Comparison of ENCODE assay signal across 10 cellular contexts in the genomic region with DNA sequence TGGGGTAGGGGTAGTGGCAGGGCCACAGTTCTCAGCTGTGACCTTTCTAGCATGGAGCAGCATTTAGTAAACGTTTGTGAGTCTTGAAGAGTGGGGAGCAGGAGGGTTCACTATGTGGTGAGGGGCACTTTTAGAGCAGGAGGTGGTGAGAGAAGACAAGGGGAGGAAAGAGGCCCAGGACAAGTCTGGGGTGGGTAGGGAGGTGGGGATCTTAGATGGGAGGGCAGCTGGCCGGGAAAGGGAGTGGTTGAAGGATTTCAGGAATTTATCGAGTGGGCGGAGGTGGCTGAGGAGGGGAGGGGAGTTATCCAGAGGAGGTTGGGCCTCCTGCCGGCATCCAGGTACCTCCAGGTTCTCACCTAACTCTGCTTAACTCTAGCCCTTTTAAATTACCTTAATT. TPM values are rescaled to one million over a fixed set of nuclear protein-coding genes. Genes with fewer than 3 reads are reported as not detected.
DNase-seq lines count a peak whose midpoint lies in the region; ATAC-seq and TF ChIP-seq lines count a peak whose summit lies in the region.
"Had no signal": no experiment of that assay in that cellular context is flagged by ENCODE, and none has a peak within 500 bp of the region (broad histone marks: within the 10 kb centered on the region; RNA-seq: fewer than 3 reads in every experiment).

No MANE protein-coding gene starts in this region.

- in situ Hi-C loops in GM13976 (cut with MboI; ENCODE audit: low sequenced_read_pairs, unreplicated experiment), result no loop called here

- no peaks in the 10 kb centered on the region for H3K27me3 ChIP-seq in PC-3 (ENCODE audit: low read length)
- no peaks in the 10 kb centered on the region for H3K27me3 ChIP-seq in hepatocyte

- H3K4me2 ChIP-seq in PC-3 (ENCODE audit: low read length) (peak overlapping the region; percentile 78; the same call in 1 of the 2 replicates), hepatocyte (peak overlapping the region; percentile 95)

- TF ChIP-seq CTCF in PC-3 (conservative IDR thresholded peaks at IDR 0.05; ENCODE audit: low read depth, low read length), result no peak
- no peak for TF ChIP-seq CTCF in hepatocyte (IDR thresholded peaks at IDR 0.05; ENCODE audit: poor library complexity)
- no peak for TF ChIP-seq CTCF in retinal pigment epithelial cell (conservative IDR thresholded peaks at IDR 0.05; ENCODE audit: low read depth, low read length)
- no peak for TF ChIP-seq CTCF in GM13976 (IDR thresholded peaks at IDR 0.05; ENCODE audit: borderline replicate concordance, control extremely low read depth, extremely low read depth, insufficient read depth, missing control alignments)

- ATAC-seq in PC-3, result no peak

- H3K4me1 ChIP-seq in PC-3 (ENCODE audit: insufficient read depth, low read length) (peaks cover 28% of the 10 kb centered on the region), hepatocyte (ENCODE audit: insufficient read depth) (peaks cover 25% of the 10 kb centered on the region)

- DNase-seq in GM03348 (ENCODE audit: low spot score) (peak; percentile 46), PC-3 (no peak), hepatocyte (ENCODE audit: low spot score) (peak; percentile 65), retinal pigment epithelial cell (ENCODE audit: low read depth) (no peak), NCI-H146 treated with DMSO at 0.1 percent for 48 hours (lab: John Stamatoyannopoulos, UW; ENCODE audit: unreplicated experiment) (no peak), GM13976 (ENCODE audit: low spot score) (no peak)
- no peak for DNase-seq in activated CD4-positive, CD25-positive, alpha-beta regulatory T cell treated with anti-CD3 and anti-CD28 coated beads, Interleukin-2, amount 50 U/mL, for 72 hours
- DNase-seq: KG1, NCI-H748 treated with DMSO at 0.1 percent for 48 hours had no signal

- H3K4me3 ChIP-seq in PC-3 (ENCODE audit: low read length), result no peak overlapping the region
- no peak overlapping the region for H3K4me3 ChIP-seq in hepatocyte
- peak overlapping the region; percentile 19 for H3K4me3 ChIP-seq in retinal pigment epithelial cell (ENCODE audit: low read length)
- H3K4me3 ChIP-seq: HAP-1 had no signal

- intact Hi-C loops in PC-3 (cut with micrococcal nuclease), result no loop called here

- WGBS in hepatocyte (ENCODE audit: low lambda C conversion rate, missing lambda C conversion rate), result 20% methylated on average over 5 of the region's 5 CpGs

- H3K79me2 ChIP-seq in PC-3 (ENCODE audit: low read length) (peaks cover 70% of the 10 kb centered on the region), hepatocyte (peaks cover 69% of the 10 kb centered on the region)

- H3K36me3 ChIP-seq in PC-3 (ENCODE audit: low read depth, low read length) (no peaks in the 10 kb centered on the region), hepatocyte (replicated peaks; ENCODE audit: insufficient read depth, low read depth) (no peaks in the 10 kb centered on the region)
- H3K36me3 ChIP-seq: HAP-1 had no signal

- H3K27ac ChIP-seq in PC-3 (ENCODE audit: low read length) (no peak overlapping the region), hepatocyte (peak overlapping the region; percentile 48)

- no peaks in the 10 kb centered on the region for H3F3A ChIP-seq in PC-3 (ENCODE audit: low read length, unreplicated experiment)

- H3K9me3 ChIP-seq in PC-3 (ENCODE audit: low read length), result no peaks in the 10 kb centered on the region
- no peaks in the 10 kb centered on the region for H3K9me3 ChIP-seq in hepatocyte (ENCODE audit: low read depth)
- H3K9me3 ChIP-seq: HAP-1 had no signal

- POLR2A ChIA-PET in PC-3 (lab: Charles Lee; ENCODE audit: unreplicated experiment), result no interaction called here

- H4K20me1 ChIP-seq in PC-3 (ENCODE audit: low read length) (0 out of 2 replicates have a peak, but pooled peaks cover 1% of the 10 kb centered on the region), hepatocyte (ENCODE audit: insufficient read depth, poor library complexity, severe bottlenecking) (peaks cover 6% of the 10 kb centered on the region)

- CTCF ChIA-PET in PC-3 (lab: Charles Lee), result no interaction called here

- BruUV-seq in PC-3 (replicated peaks; lab: Mats Ljungman, UMichigan), result no TSS peak

- no peaks in the 10 kb centered on the region for H3K9me2 ChIP-seq in PC-3 (replicated peaks; ENCODE audit: low read length)
- no peaks in the 10 kb centered on the region for H3K9me2 ChIP-seq in hepatocyte (replicated peaks; ENCODE audit: insufficient read depth)

- H3K9ac ChIP-seq in PC-3 (ENCODE audit: low read length), result no peak overlapping the region

- H2AFZ ChIP-seq in PC-3 (ENCODE audit: low read length) (no peak overlapping the region), hepatocyte (no peak overlapping the region)

RNA-seq across cellular contexts. Expression of a gene that starts 1.9 kb away (rescaled TPM):
- 9.5 and 14.6 TPM in 2 replicates for total RNA-seq in PC-3 (2014; rRNA removed)
- 19.7 and 22.6 TPM in 2 replicates for total RNA-seq in hepatocyte
- 22.3 and 29.0 TPM in 2 replicates for polyA plus RNA-seq in hepatocyte

RNA-seq across cellular contexts. Expression of a gene that starts 4.0 kb away (rescaled TPM):
- total RNA-seq in PC-3 (2014; rRNA removed) (36.1 and 43.2 TPM in 2 replicates), hepatocyte (51.6 and 53.7 TPM in 2 replicates)
- polyA plus RNA-seq in hepatocyte, result 68.9 and 82.4 TPM in 2 replicates

Comparison
In these comparisons a context has a peak if more than half of its experiments do, and no peak if none do; other contexts are left out.
1. DNase-seq: peak in GM03348 (single experiment) and hepatocyte (single experiment); none in PC-3 (single experiment), retinal pigment epithelial cell (single experiment), activated CD4-positive, CD25-positive, alpha-beta regulatory T cell treated with anti-CD3 and anti-CD28 coated beads, Interleukin-2, amount 50 U/mL, for 72 hours (single experiment), NCI-H146 treated with DMSO at 0.1 percent for 48 hours (single experiment) and GM13976 (single experiment).